In the genomic region with DNA sequence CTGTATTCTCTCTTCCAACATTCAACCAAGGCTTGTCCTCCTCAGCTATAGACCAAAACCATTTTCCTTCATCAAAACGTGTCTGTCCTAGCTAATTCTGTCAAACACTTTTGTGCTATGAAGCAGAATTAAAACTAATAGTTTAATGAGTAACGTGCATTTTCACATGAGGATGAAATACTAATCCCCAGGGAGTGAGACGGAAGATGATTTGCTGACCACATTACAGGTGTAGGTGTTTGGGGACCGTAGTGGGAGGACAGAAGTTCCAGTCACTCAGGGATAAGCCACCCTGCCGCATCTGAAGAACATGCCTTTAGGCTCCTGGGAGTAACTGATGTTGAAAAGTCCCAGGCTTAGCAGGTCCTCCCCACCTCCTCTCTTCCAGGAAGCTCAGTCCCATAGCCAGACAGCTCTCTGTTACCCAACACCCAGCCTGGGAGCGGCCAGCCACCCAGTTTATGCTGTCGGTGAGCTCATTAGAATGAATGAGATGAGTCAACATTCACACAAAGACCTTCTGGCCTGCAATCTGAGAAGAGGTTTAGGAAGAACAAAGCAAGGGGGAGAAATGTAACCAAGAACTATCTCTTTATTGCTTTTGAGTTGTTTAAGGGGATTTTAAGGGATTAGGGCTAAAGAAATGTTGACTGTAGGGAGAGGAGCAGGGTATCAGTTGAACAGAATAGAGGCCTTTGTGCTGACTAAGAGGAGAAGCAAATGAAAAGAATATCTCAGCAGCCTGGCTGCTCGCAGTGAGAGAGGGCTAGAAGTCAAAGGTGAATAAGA, we compare ENCODE assay signal across 9 cellular contexts.
DNase-seq lines count a peak whose midpoint lies in the region; ATAC-seq and TF ChIP-seq lines count a peak whose summit lies in the region.
"Had no signal": no experiment of that assay in that cellular context is flagged by ENCODE, and none has a peak within 500 bp of the region (broad histone marks: within the 10 kb centered on the region; RNA-seq: fewer than 3 reads in every experiment).

No MANE protein-coding gene starts in this region.

- WGBS in endodermal cell (ENCODE audit: insufficient coverage in 1 of 2, insufficient read length in 1 of 2), 2 experiments = 45 to 50% methylated on average over 6 to 8 of the region's 8 CpGs

- intact Hi-C loops in HCT116 (cut with micrococcal nuclease) = no loop called here
- intact Hi-C loops in naive thymus-derived CD4-positive, alpha-beta T cell (cut with micrococcal nuclease) = loop anchor here in 1 of 2 donors (5.0 kb wide), 1 partner anchor 342 kb away; no protein-coding TSS in a partner anchor
- intact Hi-C loops in CD4-positive, alpha-beta memory T cell (cut with micrococcal nuclease) = no loop called here

- H3K79me2 ChIP-seq in HCT116 (ENCODE audit: insufficient read depth, low read length) = no peaks in the 10 kb centered on the region

- POLR2A ChIA-PET in HCT116 (lab: Charles Lee) = no interaction called here
- POLR2A ChIA-PET in naive thymus-derived CD4-positive, alpha-beta T cell (lab: Charles Lee) = no interaction called here
- POLR2A ChIA-PET in CD4-positive, alpha-beta memory T cell (lab: Charles Lee; ENCODE audit: partially characterized antibody) = no interaction called here

- H3K27ac Mint-ChIP-seq in endodermal cell = peak overlapping the region; percentile 96
- no peak overlapping the region for H3K27ac Mint-ChIP-seq in naive thymus-derived CD4-positive, alpha-beta T cell
- H3K27ac Mint-ChIP-seq in CD4-positive, alpha-beta memory T cell = no peak overlapping the region

- CTCF ChIA-PET in HCT116 (lab: Charles Lee) = no interaction called here
- CTCF ChIA-PET in naive thymus-derived CD4-positive, alpha-beta T cell (lab: Charles Lee) = no interaction called here
- CTCF ChIA-PET in CD4-positive, alpha-beta memory T cell (lab: Charles Lee; ENCODE audit: partially characterized antibody) = no interaction called here

- peaks cover 14 to 19% of the 10 kb centered on the region in 2 experiments for H3K4me1 ChIP-seq in HCT116 (ENCODE audit: control insufficient read depth in 1 of 2, insufficient read depth in 2 of 2, low read length in 2 of 2)
- H3K4me1 ChIP-seq in endodermal cell (ENCODE audit: control insufficient read depth, insufficient read depth, low read length) = peaks cover 8% of the 10 kb centered on the region
- H3K4me1 ChIP-seq in naive thymus-derived CD4-positive, alpha-beta T cell (ENCODE audit: control insufficient read depth in 2 of 2, insufficient read depth in 2 of 2, low read length in 2 of 2) = no peaks in the 10 kb centered on the region
- H3K4me1 ChIP-seq in CD4-positive, alpha-beta memory T cell (ENCODE audit: insufficient read depth, low read length) = no peaks in the 10 kb centered on the region

- H3K9me2 ChIP-seq in HCT116 (ENCODE audit: insufficient read depth) = no peaks in the 10 kb centered on the region

- no peaks in the 10 kb centered on the region for H3K9me3 Mint-ChIP-seq in endodermal cell
- peaks cover 0 to 2% (median 0%) of the 10 kb centered on the region in 11 donors for H3K9me3 Mint-ChIP-seq in naive thymus-derived CD4-positive, alpha-beta T cell
- H3K9me3 Mint-ChIP-seq in CD4-positive, alpha-beta memory T cell = no peaks in the 10 kb centered on the region

- TF ChIP-seq RAD21 in HCT116 (IDR thresholded peaks at IDR 0.05; ENCODE audit: low read depth) = peak; percentile 30; the same call in 1 of the 2 replicates

- H3K36me3 ChIP-seq in HCT116 (ENCODE audit: control insufficient read depth in 1 of 2, insufficient read depth in 2 of 2, low read length in 2 of 2) (no peaks in the 10 kb centered on the region), endodermal cell (ENCODE audit: control insufficient read depth, insufficient read depth, low read length) (no peaks in the 10 kb centered on the region)
- no peaks in the 10 kb centered on the region for H3K36me3 ChIP-seq in naive thymus-derived CD4-positive, alpha-beta T cell (ENCODE audit: control insufficient read depth in 2 of 3, insufficient read depth in 3 of 3, low read length in 3 of 3)
- H3K36me3 ChIP-seq in CD4-positive, alpha-beta memory T cell (ENCODE audit: insufficient read depth, low read length) = no peaks in the 10 kb centered on the region
- H3K36me3 ChIP-seq: cardiac muscle cell had no signal

- peaks cover 65% of the 10 kb centered on the region for H3K27me3 Mint-ChIP-seq in endodermal cell (ENCODE audit: insufficient read depth)
- peaks cover 20 to 38% (median 33%) of the 10 kb centered on the region in 5 donors for H3K27me3 Mint-ChIP-seq in naive thymus-derived CD4-positive, alpha-beta T cell
- peaks cover 16 to 19% of the 10 kb centered on the region in 2 donors for H3K27me3 Mint-ChIP-seq in CD4-positive, alpha-beta memory T cell

- no peaks in the 10 kb centered on the region for H3K36me3 Mint-ChIP-seq in endodermal cell (ENCODE audit: low read depth)
- no peaks in the 10 kb centered on the region for H3K36me3 Mint-ChIP-seq in naive thymus-derived CD4-positive, alpha-beta T cell
- no peaks in the 10 kb centered on the region for H3K36me3 Mint-ChIP-seq in CD4-positive, alpha-beta memory T cell

- H3K4me3 Mint-ChIP-seq in endodermal cell = no peak overlapping the region
- no peak overlapping the region for H3K4me3 Mint-ChIP-seq in naive thymus-derived CD4-positive, alpha-beta T cell
- no peak overlapping the region for H3K4me3 Mint-ChIP-seq in CD4-positive, alpha-beta memory T cell

- no peaks in the 10 kb centered on the region for H4K20me1 ChIP-seq in HCT116 (ENCODE audit: insufficient read depth)

- H3K4me3 ChIP-seq in HCT116 (replicated peaks in 1 of 2; ENCODE audit: low read depth in 1 of 2, low read length in 2 of 2) (peak overlapping the region in 1 of 2 experiments; percentile 12; a peak in 1 of 4 replicates), endodermal cell (ENCODE audit: low read length) (no peak overlapping the region)
- H3K4me3 ChIP-seq in naive thymus-derived CD4-positive, alpha-beta T cell (ENCODE audit: low read length) = no peak overlapping the region
- no peak overlapping the region for H3K4me3 ChIP-seq in CD4-positive, alpha-beta memory T cell (ENCODE audit: low read length in 2 of 2)
- H3K4me3 ChIP-seq: cardiac muscle cell had no signal

- RAD21 ChIA-PET in HCT116 (lab: Charles Lee; ENCODE audit: low non-redundant PET in 1 of 2, low total read pairs in 2 of 2, uncharacterized antibody in 2 of 2, unreplicated experiment in 2 of 2) = no interaction called here

- H3K4me1 Mint-ChIP-seq in endodermal cell = peaks cover 27% of the 10 kb centered on the region
- H3K4me1 Mint-ChIP-seq in naive thymus-derived CD4-positive, alpha-beta T cell = no peaks in the 10 kb centered on the region
- H3K4me1 Mint-ChIP-seq in CD4-positive, alpha-beta memory T cell = no peaks in the 10 kb centered on the region

- DNase-seq in GM13976 (ENCODE audit: low spot score) (peak; percentile 47), HCT116 (ENCODE audit: low read depth, low spot score) (peak; percentile 78), MV-4-11 (lab: John Stamatoyannopoulos, UW) (peak; percentile 30), endodermal cell (peak; percentile 93), NCI-H1105 treated with DMSO at 0.1 percent for 48 hours (lab: John Stamatoyannopoulos, UW) (no peak)
- no peak for DNase-seq in naive thymus-derived CD4-positive, alpha-beta T cell
- DNase-seq in stimulated activated CD4-positive, alpha-beta T cell treated with anti-CD3 and anti-CD28 coated beads, Interleukin-1b, Interleukin-23, amount 100 ng/mL, for 48 hours = no peak
- no peak for DNase-seq in CD4-positive, alpha-beta memory T cell

- H2AFZ ChIP-seq in HCT116 (ENCODE audit: low read depth, low read length, poor library complexity, severe bottlenecking) = peak overlapping the region; percentile 17

- no peak for TF ChIP-seq POLR2A in HCT116 (IDR thresholded peaks at IDR 0.05; ENCODE audit: borderline replicate concordance, extremely low read depth, insufficient read depth, insufficient read length)

- BruUV-seq in HCT116 (replicated peaks; lab: Mats Ljungman, UMichigan) = no TSS peak

- H3K27me3 ChIP-seq in HCT116 (ENCODE audit: insufficient read depth, low read length) (peaks cover 54% of the 10 kb centered on the region), endodermal cell (ENCODE audit: control insufficient read depth, insufficient read depth, low read length, poor library complexity, severe bottlenecking) (peaks cover 4% of the 10 kb centered on the region)
- H3K27me3 ChIP-seq in naive thymus-derived CD4-positive, alpha-beta T cell (ENCODE audit: control insufficient read depth in 2 of 2, insufficient read depth in 2 of 2, low read length in 2 of 2) = no peaks in the 10 kb centered on the region
- no peaks in the 10 kb centered on the region for H3K27me3 ChIP-seq in CD4-positive, alpha-beta memory T cell (ENCODE audit: insufficient read depth, low read length)
- H3K27me3 ChIP-seq: cardiac muscle cell had no signal

- in situ Hi-C loops in GM13976 (cut with MboI; ENCODE audit: low sequenced_read_pairs, unreplicated experiment) = loop anchor here (25.0 kb wide), 1 partner anchor 332 kb away; no protein-coding TSS in a partner anchor

- TF ChIP-seq CTCF in GM13976 (IDR thresholded peaks at IDR 0.05; ENCODE audit: borderline replicate concordance, control extremely low read depth, extremely low read depth, insufficient read depth, missing control alignments) = no peak
- no peak for TF ChIP-seq CTCF in HCT116 (IDR thresholded peaks at IDR 0.05 in 2 of 3, conservative IDR thresholded peaks at IDR 0.05 in 1 of 3; ENCODE audit: borderline replicate concordance in 1 of 3, insufficient read depth in 1 of 3, low read depth in 2 of 3, low read length in 2 of 3)
- no peak for TF ChIP-seq CTCF in endodermal cell (conservative IDR thresholded peaks at IDR 0.05)

- ATAC-seq in HCT116 = peak; percentile 96
- ATAC-seq in naive thymus-derived CD4-positive, alpha-beta T cell = no peak

- H3K4me2 ChIP-seq in HCT116 (ENCODE audit: low read length) = peak overlapping the region; percentile 60

- no peak overlapping the region for H3K9ac ChIP-seq in HCT116 (ENCODE audit: low read length)
- H3K9ac ChIP-seq in endodermal cell (ENCODE audit: extremely low read depth, low read length, poor library complexity, severe bottlenecking) = no peak overlapping the region

- H3K27ac ChIP-seq in HCT116 (ENCODE audit: low read depth, low read length) (peak overlapping the region; percentile 38; the same call in 1 of the 2 replicates), endodermal cell (ENCODE audit: low read depth, low read length) (peak overlapping the region; percentile 75)
- no peak overlapping the region for H3K27ac ChIP-seq in naive thymus-derived CD4-positive, alpha-beta T cell (ENCODE audit: low read depth, low read length)
- no peak overlapping the region for H3K27ac ChIP-seq in CD4-positive, alpha-beta memory T cell (ENCODE audit: low read depth, low read length)
- H3K27ac ChIP-seq: cardiac muscle cell had no signal

- no peaks in the 10 kb centered on the region for H3K9me3 ChIP-seq in HCT116 (ENCODE audit: control insufficient read depth in 1 of 2, insufficient read depth in 1 of 2, low read depth in 1 of 2, low read length in 2 of 2)
- H3K9me3 ChIP-seq in endodermal cell (ENCODE audit: control insufficient read depth, low read length) = no peaks in the 10 kb centered on the region
- no peaks in the 10 kb centered on the region for H3K9me3 ChIP-seq in naive thymus-derived CD4-positive, alpha-beta T cell (ENCODE audit: control insufficient read depth in 2 of 3, low read length in 3 of 3)
- H3K9me3 ChIP-seq in CD4-positive, alpha-beta memory T cell (ENCODE audit: control insufficient read depth in 1 of 2, low read length in 2 of 2) = no peaks in the 10 kb centered on the region

Comparison
In these comparisons a context has a peak if more than half of its experiments do, and no peak if none do; other contexts are left out.
1. DNase-seq: peak in GM13976 (single experiment), HCT116 (single experiment), MV-4-11 (single experiment) and endodermal cell (single experiment); none in naive thymus-derived CD4-positive, alpha-beta T cell (0 of 9), NCI-H1105 treated with DMSO at 0.1 percent for 48 hours (single experiment), stimulated activated CD4-positive, alpha-beta T cell treated with anti-CD3 and anti-CD28 coated beads, Interleukin-1b, Interleukin-23, amount 100 ng/mL, for 48 hours (single experiment) and CD4-positive, alpha-beta memory T cell (0 of 5).
2. H3K27ac ChIP-seq: peak in HCT116 (single experiment) and endodermal cell (single experiment); none in naive thymus-derived CD4-positive, alpha-beta T cell (single experiment) and CD4-positive, alpha-beta memory T cell (single experiment).